In the genomic region with DNA sequence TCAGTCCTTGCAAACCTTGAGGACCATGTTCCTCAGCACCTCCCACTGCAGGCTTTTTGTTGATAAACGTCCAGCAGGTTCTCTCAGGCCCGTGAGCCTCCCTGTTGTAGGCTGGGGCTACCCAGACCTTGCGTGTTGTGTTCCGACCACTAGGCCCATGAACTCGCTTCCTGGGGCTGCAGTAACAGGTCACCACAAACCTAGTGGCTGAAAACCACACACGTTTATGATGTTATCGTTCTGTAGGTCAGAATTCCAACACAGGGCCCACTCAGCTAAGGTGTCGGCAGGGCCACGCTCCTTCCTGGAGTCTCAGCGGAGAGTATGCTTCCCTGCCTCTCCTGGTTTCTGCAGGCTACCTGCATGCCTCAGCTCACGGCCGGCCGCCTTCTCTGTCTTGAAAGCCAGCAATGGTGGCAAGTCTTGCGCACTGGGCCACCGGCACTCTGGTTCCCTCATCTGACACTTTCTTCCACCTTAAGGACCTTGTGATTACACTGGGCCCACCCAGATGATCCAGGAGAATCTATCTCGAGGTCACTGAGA, we compare ENCODE assay signal across 12 cellular contexts.
"Had no signal": no experiment of that assay in that cellular context is flagged by ENCODE, and none has a peak within 500 bp of the region (broad histone marks: within the 10 kb centered on the region; RNA-seq: fewer than 3 reads in every experiment).

No MANE protein-coding gene starts in this region.

- H3K36me3 Mint-ChIP-seq: mesothelial cell of epicardium; stimulated activated effector memory CD8-positive, alpha-beta T cell treated with anti-CD3 and anti-CD28 coated beads, Interleukin-12 subunit alpha, Interleukin-12 subunit beta, amount 100 ng/mL, for 72 hours had no signal

- H3K27ac Mint-ChIP-seq: dendritic cell treated with granulocyte-macrophage colony-stimulating factor and Interleukin-4, amounts not matched to agents 40 ng/mL and 50 ng/mL, for 4 days; effector memory CD8-positive, alpha-beta T cell; mesothelial cell of epicardium; stimulated activated effector memory CD8-positive, alpha-beta T cell treated with anti-CD3 and anti-CD28 coated beads, Interleukin-12 subunit alpha, Interleukin-12 subunit beta, amount 100 ng/mL, for 72 hours had no signal

- ATAC-seq: activated CD4-positive, CD25-positive, alpha-beta regulatory T cell treated with anti-CD3 and anti-CD28 coated beads, Interleukin-2, amount 50 U/mL, for 24 hours; activated naive CD4-positive, alpha-beta T cell treated with anti-CD3 and anti-CD28 coated beads, Interleukin-2, amount 50 U/mL, for 72 hours; body of pancreas; effector memory CD8-positive, alpha-beta T cell; lower lobe of right lung; stimulated activated effector memory CD8-positive, alpha-beta T cell treated with anti-CD3 and anti-CD28 coated beads, Interleukin-12 subunit alpha, Interleukin-12 subunit beta, amount 100 ng/mL, for 72 hours had no signal

- H3K4me3 Mint-ChIP-seq: dendritic cell treated with granulocyte-macrophage colony-stimulating factor and Interleukin-4, amounts not matched to agents 40 ng/mL and 50 ng/mL, for 4 days; effector memory CD8-positive, alpha-beta T cell; mesothelial cell of epicardium; stimulated activated effector memory CD8-positive, alpha-beta T cell treated with anti-CD3 and anti-CD28 coated beads, Interleukin-12 subunit alpha, Interleukin-12 subunit beta, amount 100 ng/mL, for 72 hours had no signal

- DNase-seq: activated CD4-positive, alpha-beta T cell treated with anti-CD3 and anti-CD28 coated beads, Interleukin-2, amount 50 U/mL, for 1 hour; body of pancreas; effector memory CD8-positive, alpha-beta T cell; left cardiac atrium; lower lobe of right lung; T-helper 9 cell; trophoblast cell had no signal

- H3K27me3 Mint-ChIP-seq: effector memory CD8-positive, alpha-beta T cell had no signal

- H3K9me3 Mint-ChIP-seq: activated naive CD4-positive, alpha-beta T cell treated with anti-CD3 and anti-CD28 coated beads, Interleukin-2, amount 50 U/mL, for 72 hours; dendritic cell treated with granulocyte-macrophage colony-stimulating factor and Interleukin-4, amounts not matched to agents 40 ng/mL and 50 ng/mL, for 4 days; effector memory CD8-positive, alpha-beta T cell; mesothelial cell of epicardium; stimulated activated effector memory CD8-positive, alpha-beta T cell treated with anti-CD3 and anti-CD28 coated beads, Interleukin-12 subunit alpha, Interleukin-12 subunit beta, amount 100 ng/mL, for 72 hours had no signal
